Comparison of ENCODE assay signal across 6 cellular contexts in genomic region chrX:127866857-127867256, GRCh38.
DNase-seq lines count a peak whose midpoint lies in the region; ATAC-seq and TF ChIP-seq lines count a peak whose summit lies in the region.
"Not testable (repeated sequence)": the region's sequence is repeated elsewhere in the genome, so short reads cannot be mapped to it uniquely, and the experiment has no call there.

No MANE protein-coding gene starts in this region.

- not testable (repeated sequence) for H3K4me3 ChIP-seq in HEK293 (ENCODE audit: low read depth, low read length)

- not testable (repeated sequence) for H3K4me1 Mint-ChIP-seq in WTC11; nephron progenitor cell; stimulated activated naive B cell treated with anti-CD40 and anti-IgM and Interleukin-4, amounts not matched to agents 10 μg/mL and 1 μg/mL and 100 μg/mL, for 72 hours

- not testable (repeated sequence) for H3K27ac ChIP-seq in HEK293 (ENCODE audit: extremely low read depth, low read depth, low read length)

- ATAC-seq in WTC11; stimulated activated naive B cell treated with anti-CD40 and anti-IgM and Interleukin-4, amounts not matched to agents 10 μg/mL and 1 μg/mL and 100 μg/mL, for 72 hours (replicated peaks): not testable (repeated sequence)

- not testable (repeated sequence) for H3K36me3 ChIP-seq in HEK293 (ENCODE audit: control insufficient read depth in 2 of 2, insufficient read depth in 1 of 2, low read length in 2 of 2)

- H3K9me3 Mint-ChIP-seq in WTC11 (peaks cover 45% of the 10 kb centered on the region), nephron progenitor cell (peaks cover 62% of the 10 kb centered on the region)
- peaks cover 7 to 21% of the 10 kb centered on the region in 2 donors for H3K9me3 Mint-ChIP-seq in stimulated activated naive B cell treated with anti-CD40 and anti-IgM and Interleukin-4, amounts not matched to agents 10 μg/mL and 1 μg/mL and 100 μg/mL, for 72 hours

- CTCF ChIA-PET in HEK293 (lab: Yijun Ruan, JAX); WTC11 (lab: Charles Lee): not testable (repeated sequence)

- H3K4me1 ChIP-seq in HEK293 (ENCODE audit: control insufficient read depth, insufficient read depth, low read length): not testable (repeated sequence)

- H3K4me3 Mint-ChIP-seq in WTC11; nephron progenitor cell; stimulated activated naive B cell treated with anti-CD40 and anti-IgM and Interleukin-4, amounts not matched to agents 10 μg/mL and 1 μg/mL and 100 μg/mL, for 72 hours: not testable (repeated sequence)

- H3K36me3 Mint-ChIP-seq in WTC11: peaks cover 16% of the 10 kb centered on the region
- H3K36me3 Mint-ChIP-seq in nephron progenitor cell (ENCODE audit: low read depth); stimulated activated naive B cell treated with anti-CD40 and anti-IgM and Interleukin-4, amounts not matched to agents 10 μg/mL and 1 μg/mL and 100 μg/mL, for 72 hours: not testable (repeated sequence)

- POLR2A ChIA-PET in HEK293 (lab: Yijun Ruan, JAX); WTC11 (lab: Charles Lee): not testable (repeated sequence)

- H3K9me3 ChIP-seq in HEK293 (ENCODE audit: control insufficient read depth, insufficient read depth, low read depth, low read length): not testable (repeated sequence)

- not testable (repeated sequence) for TF ChIP-seq CTCF in HEK293 (tag by site-specific recombination; IDR thresholded peaks at IDR 0.05); WTC11 (IDR thresholded peaks at IDR 0.05); nephron progenitor cell (IDR thresholded peaks at IDR 0.05)

- DNase-seq in ELF-1 (ENCODE audit: low read depth, low spot score) (peak; percentile 18), HT1080 (ENCODE audit: low read depth) (peak; percentile 2), WTC11 (ENCODE audit: low spot score) (peak; percentile 13), nephron progenitor cell (peak; percentile 2)
- DNase-seq in stimulated activated naive B cell treated with anti-CD40 and anti-IgM and Interleukin-4, amounts not matched to agents 10 μg/mL and 1 μg/mL and 100 μg/mL, for 72 hours: not testable (repeated sequence)

- not testable (repeated sequence) for H3K27me3 Mint-ChIP-seq in WTC11 (ENCODE audit: low read depth); nephron progenitor cell (ENCODE audit: low read depth, poor library complexity); stimulated activated naive B cell treated with anti-CD40 and anti-IgM and Interleukin-4, amounts not matched to agents 10 μg/mL and 1 μg/mL and 100 μg/mL, for 72 hours

- H3K27ac Mint-ChIP-seq in WTC11, nephron progenitor cell: not testable (repeated sequence)
- H3K27ac Mint-ChIP-seq in stimulated activated naive B cell treated with anti-CD40 and anti-IgM and Interleukin-4, amounts not matched to agents 10 μg/mL and 1 μg/mL and 100 μg/mL, for 72 hours: peak overlapping the region; percentile 14

TF ChIP-seq in HEK293, 187 proteins besides CTCF, POLR2A, EP300 and RAD21:
- peak; percentile 92 for TF ChIP-seq SETDB1 (IDR thresholded peaks at IDR 0.05; ENCODE audit: insufficient read length, low read length)
- TF ChIP-seq TRIM28 (IDR thresholded peaks at IDR 0.05; ENCODE audit: borderline replicate concordance, low read length): peak; percentile 83
